ENCODE assay signal across 23 cellular contexts in the genomic region with DNA sequence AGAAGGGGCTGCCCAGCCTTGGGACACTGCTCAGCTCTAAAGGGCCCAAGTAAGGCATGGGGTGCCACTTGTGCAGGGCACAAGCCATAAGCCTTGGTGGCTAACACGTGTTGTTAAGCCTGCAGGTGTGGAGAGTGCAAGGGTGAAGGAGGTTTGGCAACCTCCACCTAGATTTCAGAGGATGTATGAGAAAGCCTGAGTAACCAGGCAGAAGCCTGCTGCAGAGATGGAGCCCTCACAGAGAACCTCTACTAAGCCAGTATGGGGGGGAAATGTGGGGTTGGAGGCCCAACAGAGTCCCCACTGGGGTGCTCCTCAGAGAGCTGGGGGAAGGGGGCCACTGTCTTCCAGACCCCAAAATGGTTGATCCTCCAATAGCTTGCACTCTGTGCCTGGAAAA.
"Had no signal": no experiment of that assay in that cellular context is flagged by ENCODE, and none has a peak within 500 bp of the region (broad histone marks: within the 10 kb centered on the region; RNA-seq: fewer than 3 reads in every experiment).

No MANE protein-coding gene starts in this region.

- FAIRE-seq: small intestine, urothelium cell line had no signal

- DNase-seq: activated CD8-positive, alpha-beta memory T cell treated with anti-CD3 and anti-CD28 coated beads, Interleukin-2, amount 50 U/mL, for 48 hours; activated naive CD4-positive, alpha-beta T cell; activated T-cell treated with anti-CD3 and anti-CD28 coated beads, Interleukin-2, amount 50 U/mL, for 4 hours; anterior cingulate cortex; body of pancreas; head of caudate nucleus; hypothalamus; left ventricle myocardium superior; mammary epithelial cell; occipital lobe; small intestine; stimulated activated CD4-positive, alpha-beta T cell treated with anti-CD3 and anti-CD28 coated beads, Interleukin-15, amount 100 ng/mL, for 24 hours; stomach; transverse colon had no signal

- H3K27ac ChIP-seq: body of pancreas, cardiac muscle cell, epithelial cell of prostate, gastroesophageal sphincter, stomach, transverse colon had no signal

- H3K27ac Mint-ChIP-seq: activated T-helper 2 cell treated with anti-CD3 and anti-CD28 coated beads, Interferon-gamma antibody, Interleukin-2, Interleukin-4, amounts not matched to agents 10 μg/mL and 5 μg/mL and 100 μg/mL, durations not matched to agents 14 hours and 24 hours and 36 hours; stimulated activated memory B cell treated with anti-CD40 and anti-IgM and Interleukin-4, amounts not matched to agents 10 μg/mL and 1 μg/mL and 100 μg/mL, for 72 hours; WTC11 had no signal

- H3K9me3 ChIP-seq: gastroesophageal sphincter had no signal

- H3K4me1 Mint-ChIP-seq: neural crest cell; stimulated activated memory B cell treated with anti-CD40 and anti-IgM and Interleukin-4, amounts not matched to agents 10 μg/mL and 1 μg/mL and 100 μg/mL, for 72 hours; WTC11 had no signal

- H3K4me3 ChIP-seq: body of pancreas, cardiac muscle cell, gastroesophageal sphincter, stomach, transverse colon had no signal

- ATAC-seq: activated T-cell treated with anti-CD3 and anti-CD28 coated beads, Interleukin-2, amount 50 U/mL, for 4 hours; body of pancreas; gastroesophageal sphincter; left ventricle myocardium superior; sciatic nerve; stimulated activated memory B cell treated with anti-CD40 and anti-IgM and Interleukin-4, amounts not matched to agents 10 μg/mL and 1 μg/mL and 100 μg/mL, for 72 hours; WTC11 had no signal

- H3K4me3 Mint-ChIP-seq: activated T-cell treated with anti-CD3 and anti-CD28 coated beads, Interleukin-2, amount 50 U/mL, for 4 hours; neural crest cell; stimulated activated memory B cell treated with anti-CD40 and anti-IgM and Interleukin-4, amounts not matched to agents 10 μg/mL and 1 μg/mL and 100 μg/mL, for 72 hours; WTC11 had no signal

- H3K27me3 ChIP-seq: body of pancreas, cardiac muscle cell, gastroesophageal sphincter, stomach, transverse colon had no signal

- H3K27me3 Mint-ChIP-seq: stimulated activated memory B cell treated with anti-CD40 and anti-IgM and Interleukin-4, amounts not matched to agents 10 μg/mL and 1 μg/mL and 100 μg/mL, for 72 hours had no signal

- H3K4me1 ChIP-seq: body of pancreas, stomach, transverse colon had no signal
